Comparison of ENCODE assay signal across 14 cellular contexts in genomic region chr15:101390462-101390861, GRCh38.
DNase-seq lines count a peak whose midpoint lies in the region; ATAC-seq and TF ChIP-seq lines count a peak whose summit lies in the region.
"Had no signal": no experiment of that assay in that cellular context is flagged by ENCODE, and none has a peak within 500 bp of the region (broad histone marks: within the 10 kb centered on the region; RNA-seq: fewer than 3 reads in every experiment).

No MANE protein-coding gene starts in this region.

- 56 to 89% (median 74%) methylated on average over 7 to 8 of the region's 8 CpGs for WGBS in spleen, 5 donors
- 80% methylated on average over 8 of the region's 8 CpGs for WGBS in esophagus muscularis mucosa

- in situ Hi-C loops in G401 (cut with HindIII; ENCODE audit: low sequenced_read_pairs), result no loop called here

- peaks cover 15% of the 10 kb centered on the region; the same call in 1 of the 2 replicates for H3K36me3 ChIP-seq in BLaER1
- H3K36me3 ChIP-seq in left lung, result no peaks in the 10 kb centered on the region
- H3K36me3 ChIP-seq in spleen, result peaks cover 0 to 89% (median 14%) of the 10 kb centered on the region in 6 donors
- H3K36me3 ChIP-seq in esophagus muscularis mucosa, result peaks cover 0 to 28% (median 0%) of the 10 kb centered on the region in 4 donors
- H3K36me3 ChIP-seq: BE2C had no signal

- TF ChIP-seq POLR2A in spleen (IDR thresholded peaks at IDR 0.05) (no peak), esophagus muscularis mucosa (IDR thresholded peaks at IDR 0.05; ENCODE audit: low read depth) (no peak)

- H3K9ac ChIP-seq in BLaER1, result no peak overlapping the region

- intact Hi-C loops in left lung (cut with DNase I) (no loop called here), spleen (cut with DNase I; ENCODE audit: low total_unique reads) (no loop called here), esophagus muscularis mucosa (cut with DNase I) (no loop called here)

- H3K4me2 ChIP-seq in BLaER1, result peak overlapping the region; percentile 87

- DNase-seq in G401 (ENCODE audit: low spot score), result peak; percentile 2
- DNase-seq in left lung, result peak; percentile 13 to 20
- DNase-seq in spleen, result peak; percentile 46
- no peak for DNase-seq in activated CD4-positive, alpha-beta T cell treated with anti-CD3 and anti-CD28 coated beads, Interleukin-2, amount 50 U/mL, for 1 hour
- DNase-seq in esophagus muscularis mucosa (ENCODE audit: extremely low spot score), result no peak
- DNase-seq: ACHN; BE2C; Calu3; CD8-positive, alpha-beta T cell; DMS79 treated with DMSO at 0.1 percent for 48 hours had no signal

- H3K9me3 ChIP-seq in BLaER1, result no peaks in the 10 kb centered on the region
- no peaks in the 10 kb centered on the region for H3K9me3 ChIP-seq in left lung
- no peaks in the 10 kb centered on the region for H3K9me3 ChIP-seq in spleen
- H3K9me3 ChIP-seq in esophagus muscularis mucosa, result no peaks in the 10 kb centered on the region
- H3K9me3 ChIP-seq: BE2C, HAP-1 had no signal

- H3K27me3 ChIP-seq in BLaER1 (no peaks in the 10 kb centered on the region), left lung (no peaks in the 10 kb centered on the region), spleen (replicated peaks in 1 of 7) (no peaks in the 10 kb centered on the region), esophagus muscularis mucosa (peaks cover 0 to 4% (median 0%) of the 10 kb centered on the region in 4 donors)
- H3K27me3 ChIP-seq: BE2C had no signal

- TF ChIP-seq CTCF in left lung (IDR thresholded peaks at IDR 0.05) (no peak), spleen (IDR thresholded peaks at IDR 0.05 in 8 of 11, conservative IDR thresholded peaks at IDR 0.05 in 3 of 11) (no peak), esophagus muscularis mucosa (IDR thresholded peaks at IDR 0.05) (no peak)

- no peak for TF ChIP-seq EP300 in esophagus muscularis mucosa (IDR thresholded peaks at IDR 0.05)

- H3K27ac ChIP-seq in BLaER1, result no peak overlapping the region
- H3K27ac ChIP-seq in left lung, result no peak overlapping the region
- peak overlapping the region in 2 of 8 donors; percentile 7 to 54 for H3K27ac ChIP-seq in spleen
- H3K27ac ChIP-seq in esophagus muscularis mucosa (replicated peaks in 1 of 4), result no peak overlapping the region

- ATAC-seq in left lung (no peak), HG02759 (IDR thresholded peaks at IDR 0.05; ENCODE audit: unreplicated experiment) (no peak)
- ATAC-seq: CD8-positive, alpha-beta T cell; GM12878 had no signal

- H3K4me3 ChIP-seq in BLaER1, result no peak overlapping the region
- H3K4me3 ChIP-seq in left lung, result no peak overlapping the region
- H3K4me3 ChIP-seq in spleen, result no peak overlapping the region
- no peak overlapping the region for H3K4me3 ChIP-seq in esophagus muscularis mucosa
- H3K4me3 ChIP-seq: GM12878, HAP-1 had no signal

- no peaks in the 10 kb centered on the region for H4K20me1 ChIP-seq in BLaER1

- peaks cover 71% of the 10 kb centered on the region for H3K4me1 ChIP-seq in BLaER1
- no peaks in the 10 kb centered on the region for H3K4me1 ChIP-seq in left lung
- peaks cover 0 to 50% (median 31%) of the 10 kb centered on the region in 6 donors for H3K4me1 ChIP-seq in spleen
- H3K4me1 ChIP-seq in esophagus muscularis mucosa, result no peaks in the 10 kb centered on the region
- H3K4me1 ChIP-seq: BE2C, HAP-1 had no signal

Comparison
In these comparisons a context has a peak if more than half of its experiments do, and no peak if none do; other contexts are left out.
1. DNase-seq: peak in G401 (single experiment), left lung (2 of 2) and spleen (single experiment); none in activated CD4-positive, alpha-beta T cell treated with anti-CD3 and anti-CD28 coated beads, Interleukin-2, amount 50 U/mL, for 1 hour (single experiment) and esophagus muscularis mucosa (single experiment).